ENCODE assay signal across 1 cellular context in the genomic region with DNA sequence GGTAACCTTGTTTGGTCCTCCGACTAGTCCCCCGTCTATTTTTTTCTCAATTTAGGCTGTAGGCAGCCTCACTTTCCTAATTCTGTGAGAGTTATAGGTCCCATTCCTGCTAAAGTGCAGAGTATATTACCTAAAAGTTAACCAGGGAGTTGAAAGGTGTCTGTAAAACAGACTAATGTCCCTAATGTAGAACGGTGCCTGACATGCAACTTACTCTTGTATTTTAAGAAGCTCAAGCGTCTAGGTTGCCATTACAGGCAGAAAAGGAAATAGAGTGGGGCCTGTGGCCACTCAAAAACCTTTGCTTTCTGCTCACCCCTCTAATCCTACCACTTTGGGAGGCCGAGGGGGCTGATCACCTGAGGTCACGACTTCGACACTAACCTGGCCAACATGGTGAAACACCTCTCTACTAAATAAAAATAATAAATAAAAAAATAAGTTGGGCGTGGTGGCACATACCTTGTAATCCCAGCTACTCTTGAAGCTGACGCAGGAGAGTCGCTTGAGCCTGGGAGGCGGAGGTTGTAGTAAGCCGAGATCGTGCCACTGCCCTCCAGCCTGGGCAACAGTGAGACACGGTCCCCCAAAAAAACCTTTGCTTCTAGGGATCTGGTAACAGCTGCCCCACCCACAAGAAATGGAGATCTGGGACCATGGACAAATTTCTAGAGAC.
TF ChIP-seq lines count a peak whose summit lies in the region.

No MANE protein-coding gene starts in this region.

TF ChIP-seq in K562, 482 proteins besides CTCF, POLR2A, EP300 and RAD21 (continued from another document):
- TF ChIP-seq ZNF212 (CRISPR knock-in tag; IDR thresholded peaks at IDR 0.05) (peak; percentile 43; the same call in 1 of the 2 replicates), MEIS2 (IDR thresholded peaks at IDR 0.05; ENCODE audit: partially characterized antibody) (no peak), ZNF146 (CRISPR knock-in tag; IDR thresholded peaks at IDR 0.05; ENCODE audit: unreplicated experiment) (no peak), THAP7 (CRISPR knock-in tag; IDR thresholded peaks at IDR 0.05) (no peak), SNAPC5 (CRISPR knock-in tag; IDR thresholded peaks at IDR 0.05) (no peak), SOX6 (IDR thresholded peaks at IDR 0.05) (no peak), SP2 (IDR thresholded peaks at IDR 0.05; ENCODE audit: extremely low read depth, low read depth, low read length, poor library complexity, severe bottlenecking) (no peak), TAF1 (IDR thresholded peaks at IDR 0.05; ENCODE audit: control insufficient read depth, extremely low read depth, insufficient read depth, low read length, severe bottlenecking) (peak; percentile 35), ZNF165 (CRISPR knock-in tag; IDR thresholded peaks at IDR 0.05; ENCODE audit: borderline replicate concordance) (no peak), NR2C1 (IDR thresholded peaks at IDR 0.05) (no peak), NR2C1 (tag; IDR thresholded peaks at IDR 0.05) (no peak), ZNF41 (CRISPR knock-in tag; conservative IDR thresholded peaks at IDR 0.05) (no peak), MLX (CRISPR knock-in tag; conservative IDR thresholded peaks at IDR 0.05) (no peak), ZBTB1 (CRISPR knock-in tag; IDR thresholded peaks at IDR 0.05; ENCODE audit: borderline replicate concordance, low read depth) (peak; percentile 56; the same call in 1 of the 2 replicates), FIP1L1 (IDR thresholded peaks at IDR 0.05; ENCODE audit: low read depth, low read length, poor library complexity, severe bottlenecking) (peak; percentile 69), ARID1B (IDR thresholded peaks at IDR 0.05) (no peak), TBP (optimal IDR thresholded peaks at IDR 0.05; ENCODE audit: low read depth, low read length) (no peak), RBM34 (IDR thresholded peaks at IDR 0.05; ENCODE audit: borderline replicate concordance, insufficient read depth, low read length) (no peak), CREB3L1 (IDR thresholded peaks at IDR 0.05; ENCODE audit: borderline replicate concordance, low read depth) (no peak), ZNF175 (CRISPR knock-in tag; IDR thresholded peaks at IDR 0.05; ENCODE audit: low read depth) (no peak), ZNF239 (CRISPR knock-in tag; IDR thresholded peaks at IDR 0.05) (no peak), ZNF76 (CRISPR knock-in tag; IDR thresholded peaks at IDR 0.05; ENCODE audit: borderline replicate concordance) (no peak), ZNF507 (tag; conservative IDR thresholded peaks at IDR 0.05) (no peak), HES1 (IDR thresholded peaks at IDR 0.05; ENCODE audit: low read depth) (no peak), ZFP36 (IDR thresholded peaks at IDR 0.05; ENCODE audit: low read depth, low read length, partially characterized antibody) (no peak), HIVEP1 (CRISPR knock-in tag; IDR thresholded peaks at IDR 0.05) (no peak), BCOR (IDR thresholded peaks at IDR 0.05) (no peak), POLR3A (IDR thresholded peaks at IDR 0.05; ENCODE audit: borderline replicate concordance, extremely low read depth, insufficient read depth, insufficient read length) (no peak), ELK3 (CRISPR knock-in tag; IDR thresholded peaks at IDR 0.05) (no peak), CREBBP (IDR thresholded peaks at IDR 0.05; ENCODE audit: low read depth, low read length) (no peak), MTA2 (IDR thresholded peaks at IDR 0.05; ENCODE audit: low read depth) (no peak), IRF9 (tag; IDR thresholded peaks at IDR 0.05) (no peak), MCM3 (IDR thresholded peaks at IDR 0.05) (no peak), POU5F1 (IDR thresholded peaks at IDR 0.05; ENCODE audit: borderline replicate concordance, low read depth, low read length, partially characterized antibody) (no peak), MYBL2 (IDR thresholded peaks at IDR 0.05; ENCODE audit: low read depth) (no peak), MYBL2 (CRISPR knock-in tag; IDR thresholded peaks at IDR 0.05; ENCODE audit: borderline replicate concordance) (no peak), ZNF324 (CRISPR knock-in tag; IDR thresholded peaks at IDR 0.05) (no peak), ZNF79 (CRISPR knock-in tag; IDR thresholded peaks at IDR 0.05; ENCODE audit: low read depth) (no peak), TBL1XR1 (IDR thresholded peaks at IDR 0.05; ENCODE audit: low read length in 2 of 2) (no peak), PATZ1 (CRISPR knock-in tag; IDR thresholded peaks at IDR 0.05; ENCODE audit: borderline replicate concordance) (peak; percentile 75; the same call in 1 of the 2 replicates), ATF1 (CRISPR knock-in tag; IDR thresholded peaks at IDR 0.05) (no peak), ATF1 (tag; IDR thresholded peaks at IDR 0.05) (no peak), FOXP1 (CRISPR knock-in tag; IDR thresholded peaks at IDR 0.05) (no peak), MCM7 (IDR thresholded peaks at IDR 0.05) (no peak), NR3C1 (CRISPR knock-in tag; IDR thresholded peaks at IDR 0.05) (no peak), SMAD2 (IDR thresholded peaks at IDR 0.05; ENCODE audit: low read depth, low read length) (no peak)
- TF ChIP-seq, protein P1, sequence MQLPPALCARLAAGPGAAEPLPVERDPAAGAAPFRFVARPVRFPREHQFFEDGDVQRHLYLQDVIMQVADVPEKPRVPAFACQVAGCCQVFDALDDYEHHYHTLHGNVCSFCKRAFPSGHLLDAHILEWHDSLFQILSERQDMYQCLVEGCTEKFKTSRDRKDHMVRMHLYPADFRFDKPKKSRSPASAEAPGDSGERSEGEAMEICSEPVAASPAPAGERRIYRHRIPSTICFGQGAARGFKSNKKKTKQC (CRISPR knock-in tag; IDR thresholded peaks at IDR 0.05), result no peak
- TF ChIP-seq, protein P2, sequence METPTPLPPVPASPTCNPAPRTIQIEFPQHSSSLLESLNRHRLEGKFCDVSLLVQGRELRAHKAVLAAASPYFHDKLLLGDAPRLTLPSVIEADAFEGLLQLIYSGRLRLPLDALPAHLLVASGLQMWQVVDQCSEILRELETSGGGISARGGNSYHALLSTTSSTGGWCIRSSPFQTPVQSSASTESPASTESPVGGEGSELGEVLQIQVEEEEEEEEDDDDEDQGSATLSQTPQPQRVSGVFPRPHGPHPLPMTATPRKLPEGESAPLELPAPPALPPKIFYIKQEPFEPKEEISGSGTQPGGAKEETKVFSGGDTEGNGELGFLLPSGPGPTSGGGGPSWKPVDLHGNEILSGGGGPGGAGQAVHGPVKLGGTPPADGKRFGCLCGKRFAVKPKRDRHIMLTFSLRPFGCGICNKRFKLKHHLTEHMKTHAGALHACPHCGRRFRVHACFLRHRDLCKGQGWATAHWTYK (CRISPR knock-in tag; IDR thresholded peaks at IDR 0.05), result no peak
- TF ChIP-seq, protein P3, sequence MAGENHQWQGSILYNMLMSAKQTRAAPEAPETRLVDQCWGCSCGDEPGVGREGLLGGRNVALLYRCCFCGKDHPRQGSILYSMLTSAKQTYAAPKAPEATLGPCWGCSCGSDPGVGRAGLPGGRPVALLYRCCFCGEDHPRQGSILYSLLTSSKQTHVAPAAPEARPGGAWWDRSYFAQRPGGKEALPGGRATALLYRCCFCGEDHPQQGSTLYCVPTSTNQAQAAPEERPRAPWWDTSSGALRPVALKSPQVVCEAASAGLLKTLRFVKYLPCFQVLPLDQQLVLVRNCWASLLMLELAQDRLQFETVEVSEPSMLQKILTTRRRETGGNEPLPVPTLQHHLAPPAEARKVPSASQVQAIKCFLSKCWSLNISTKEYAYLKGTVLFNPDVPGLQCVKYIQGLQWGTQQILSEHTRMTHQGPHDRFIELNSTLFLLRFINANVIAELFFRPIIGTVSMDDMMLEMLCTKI (IDR thresholded peaks at IDR 0.05; ENCODE audit: partially characterized antibody), result no peak
- TF ChIP-seq, protein P4, sequence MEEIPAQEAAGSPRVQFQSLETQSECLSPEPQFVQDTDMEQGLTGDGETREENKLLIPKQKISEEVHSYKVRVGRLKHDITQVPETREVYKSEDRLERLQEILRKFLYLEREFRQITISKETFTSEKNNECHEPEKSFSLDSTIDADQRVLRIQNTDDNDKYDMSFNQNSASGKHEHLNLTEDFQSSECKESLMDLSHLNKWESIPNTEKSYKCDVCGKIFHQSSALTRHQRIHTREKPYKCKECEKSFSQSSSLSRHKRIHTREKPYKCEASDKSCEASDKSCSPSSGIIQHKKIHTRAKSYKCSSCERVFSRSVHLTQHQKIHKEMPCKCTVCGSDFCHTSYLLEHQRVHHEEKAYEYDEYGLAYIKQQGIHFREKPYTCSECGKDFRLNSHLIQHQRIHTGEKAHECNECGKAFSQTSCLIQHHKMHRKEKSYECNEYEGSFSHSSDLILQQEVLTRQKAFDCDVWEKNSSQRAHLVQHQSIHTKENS (CRISPR knock-in tag; IDR thresholded peaks at IDR 0.05), result no peak
